9 cellular contexts compared by ENCODE assay signal in genomic region chr7:100890640-100891521, GRCh38. TPM values are rescaled to one million over a fixed set of nuclear protein-coding genes. Genes with fewer than 3 reads are reported as not detected.
DNase-seq lines count a peak whose midpoint lies in the region; ATAC-seq, FAIRE-seq and TF ChIP-seq lines count a peak whose summit lies in the region.
"Had no signal": no experiment of that assay in that cellular context is flagged by ENCODE, and none has a peak within 500 bp of the region (broad histone marks: within the 10 kb centered on the region; RNA-seq: fewer than 3 reads in every experiment).

No MANE protein-coding gene starts in this region.

- 13 to 16% methylated on average over 29 to 39 of the region's 43 CpGs for WGBS in testis, 2 donors

- H3K36me3 ChIP-seq in kidney epithelial cell (ENCODE audit: control insufficient read depth, insufficient read depth, low read length) (peaks cover 2% of the 10 kb centered on the region), testis (ENCODE audit: low read depth, missing control alignments) (no peaks in the 10 kb centered on the region)

- peaks cover 24% of the 10 kb centered on the region for H3K4me1 ChIP-seq in testis

- H3K27me3 ChIP-seq in kidney epithelial cell (ENCODE audit: control insufficient read depth, insufficient read depth, low read length): peaks cover 12% of the 10 kb centered on the region
- H3K27me3 ChIP-seq in testis: no peaks in the 10 kb centered on the region

- no peaks in the 10 kb centered on the region for H3K9me3 Mint-ChIP-seq in activated CD4-positive, alpha-beta T cell treated with anti-CD3 and anti-CD28 coated beads, Interleukin-2, amount 10 ng/mL, durations not matched to agents 24 days and 14 days
- H3K9me3 Mint-ChIP-seq in activated naive CD8-positive, alpha-beta T cell treated with anti-CD3 and anti-CD28 coated beads, Interleukin-2, amount 50 U/mL, for 24 hours: no peaks in the 10 kb centered on the region

- TF ChIP-seq CTCF in kidney epithelial cell (IDR thresholded peaks at IDR 0.05; ENCODE audit: insufficient read depth, low read length, poor library complexity, severe bottlenecking): no peak
- TF ChIP-seq CTCF in testis (IDR thresholded peaks at IDR 0.05): no peak

- peaks cover 34% of the 10 kb centered on the region for H3K27me3 Mint-ChIP-seq in activated CD4-positive, alpha-beta T cell treated with anti-CD3 and anti-CD28 coated beads, Interleukin-2, amount 10 ng/mL, durations not matched to agents 24 days and 14 days
- H3K27me3 Mint-ChIP-seq in activated naive CD8-positive, alpha-beta T cell treated with anti-CD3 and anti-CD28 coated beads, Interleukin-2, amount 50 U/mL, for 24 hours: peaks cover 30% of the 10 kb centered on the region

- peaks cover 30% of the 10 kb centered on the region for H3K36me3 Mint-ChIP-seq in activated CD4-positive, alpha-beta T cell treated with anti-CD3 and anti-CD28 coated beads, Interleukin-2, amount 10 ng/mL, durations not matched to agents 24 days and 14 days (ENCODE audit: low read depth)
- peaks cover 29% of the 10 kb centered on the region for H3K36me3 Mint-ChIP-seq in activated naive CD8-positive, alpha-beta T cell treated with anti-CD3 and anti-CD28 coated beads, Interleukin-2, amount 50 U/mL, for 24 hours (ENCODE audit: low read depth)

- H3K4me1 Mint-ChIP-seq in activated CD4-positive, alpha-beta T cell treated with anti-CD3 and anti-CD28 coated beads, Interleukin-2, amount 10 ng/mL, durations not matched to agents 24 days and 14 days: peaks cover 38% of the 10 kb centered on the region
- H3K4me1 Mint-ChIP-seq in activated naive CD8-positive, alpha-beta T cell treated with anti-CD3 and anti-CD28 coated beads, Interleukin-2, amount 50 U/mL, for 24 hours: peaks cover 43% of the 10 kb centered on the region

- no peak for TF ChIP-seq POLR2A in testis (IDR thresholded peaks at IDR 0.05)
- no peak for TF ChIP-seq POLR2A in H54 (IDR thresholded peaks at IDR 0.05; ENCODE audit: low read depth, low read length)

- intact Hi-C loops in activated CD4-positive, alpha-beta T cell treated with anti-CD3 and anti-CD28 coated beads, Interleukin-2, amount 10 ng/mL, durations not matched to agents 24 days and 14 days (cut with micrococcal nuclease): loop anchor here (5.0 kb wide), 1 partner anchor 276 kb away; the partner anchor contains the start of gene VGF
- intact Hi-C loops in testis (cut with DNase I; ENCODE audit: low total_unique reads): no loop called here

- peak; percentile 66 for DNase-seq in activated CD4-positive, alpha-beta T cell treated with anti-CD3 and anti-CD28 coated beads, Interleukin-2, amount 10 ng/mL, durations not matched to agents 24 days and 14 days
- DNase-seq in activated CD4-positive, alpha-beta T cell treated with anti-CD3 and anti-CD28 coated beads, Interleukin-2, amount 50 U/mL, for 48 hours: no peak
- DNase-seq in activated naive CD8-positive, alpha-beta T cell treated with anti-CD3 and anti-CD28 coated beads, Interleukin-2, amount 50 U/mL, for 24 hours: no peak
- DNase-seq in kidney epithelial cell (ENCODE audit: low read depth) (no peak), testis (no peak), H54 (ENCODE audit: insufficient read length, low spot score) (no peak), NCI-H2029 treated with DMSO at 0.1 percent for 48 hours (lab: John Stamatoyannopoulos, UW) (no peak), NCI-H2081 treated with DMSO at 0.1 percent for 48 hours (lab: John Stamatoyannopoulos, UW) (no peak)

- FAIRE-seq in H54 (lab: Jason Lieb, UNC): no peak
- FAIRE-seq: colon had no signal

- ATAC-seq in activated naive CD8-positive, alpha-beta T cell treated with anti-CD3 and anti-CD28 coated beads, Interleukin-2, amount 50 U/mL, for 24 hours: no peak

- H3K9me3 ChIP-seq in testis: no peaks in the 10 kb centered on the region

- H3K4me3 ChIP-seq in kidney epithelial cell (ENCODE audit: low read depth, low read length) (peak overlapping the region; percentile 41), testis (peak overlapping the region in 1 of 2 donors; percentile 75)

- H3K27ac Mint-ChIP-seq in activated CD4-positive, alpha-beta T cell treated with anti-CD3 and anti-CD28 coated beads, Interleukin-2, amount 10 ng/mL, durations not matched to agents 24 days and 14 days: peak overlapping the region; percentile 77
- peak overlapping the region; percentile 51 for H3K27ac Mint-ChIP-seq in activated naive CD8-positive, alpha-beta T cell treated with anti-CD3 and anti-CD28 coated beads, Interleukin-2, amount 50 U/mL, for 24 hours

- peak overlapping the region; percentile 84 for H3K27ac ChIP-seq in testis

- peak overlapping the region; percentile 83 for H3K4me3 Mint-ChIP-seq in activated CD4-positive, alpha-beta T cell treated with anti-CD3 and anti-CD28 coated beads, Interleukin-2, amount 10 ng/mL, durations not matched to agents 24 days and 14 days
- peak overlapping the region; percentile 82 for H3K4me3 Mint-ChIP-seq in activated naive CD8-positive, alpha-beta T cell treated with anti-CD3 and anti-CD28 coated beads, Interleukin-2, amount 50 U/mL, for 24 hours

RNA-seq across cellular contexts. Expression of gene UFSP1, which starts 1.4 kb away (rescaled TPM):
- 4.5 TPM in 2 replicates for total RNA-seq in activated CD4-positive, alpha-beta T cell treated with anti-CD3 and anti-CD28 coated beads, Interleukin-2, amount 10 ng/mL, durations not matched to agents 24 days and 14 days
- 1.6 and 4.3 TPM in 2 replicates for total RNA-seq in kidney epithelial cell
- 1 to 10 TPM; 3.0 to 4.2 TPM for total RNA-seq in testis
- polyA plus RNA-seq in testis (ENCODE audit: insufficient read depth, low read depth, low replicate concordance): 1.3 TPM

RNA-seq across cellular contexts. Expression of gene ACHE, which starts 4.8 kb away (rescaled TPM):
- not detected in 2 replicates for total RNA-seq in activated CD4-positive, alpha-beta T cell treated with anti-CD3 and anti-CD28 coated beads, Interleukin-2, amount 10 ng/mL, durations not matched to agents 24 days and 14 days
- total RNA-seq in kidney epithelial cell (1.3 and 6.4 TPM in 2 replicates), testis (10 to 100 TPM in 1 of 2 donors, 1 to 10 TPM in 1; 9.8 to 10.5 TPM)
- polyA plus RNA-seq in testis (ENCODE audit: insufficient read depth, low read depth, low replicate concordance): 5.1 TPM

RNA-seq across cellular contexts. Expression of gene SRRT, which starts 16.0 kb away (rescaled TPM):
- total RNA-seq in activated CD4-positive, alpha-beta T cell treated with anti-CD3 and anti-CD28 coated beads, Interleukin-2, amount 10 ng/mL, durations not matched to agents 24 days and 14 days: 300 and 318 TPM in 2 replicates
- total RNA-seq in kidney epithelial cell (65.9 and 67.9 TPM in 2 replicates), testis (100 to 1,000 TPM; 255 to 291 TPM)
- polyA plus RNA-seq in testis (ENCODE audit: insufficient read depth, low read depth, low replicate concordance): 389 TPM

RNA-seq across cellular contexts. Expression of gene TRIP6, which starts 23.7 kb away (rescaled TPM):
- total RNA-seq in activated CD4-positive, alpha-beta T cell treated with anti-CD3 and anti-CD28 coated beads, Interleukin-2, amount 10 ng/mL, durations not matched to agents 24 days and 14 days: 42.7 and 47.6 TPM in 2 replicates
- total RNA-seq in kidney epithelial cell (113 and 114 TPM in 2 replicates), testis (10 to 100 TPM; 46.8 to 99.6 TPM)
- 49.8 TPM for polyA plus RNA-seq in testis (ENCODE audit: insufficient read depth, low read depth, low replicate concordance)

RNA-seq across cellular contexts. Expression of gene SLC12A9, which starts 38.4 kb away (rescaled TPM):
- 37.3 and 41.2 TPM in 2 replicates for total RNA-seq in activated CD4-positive, alpha-beta T cell treated with anti-CD3 and anti-CD28 coated beads, Interleukin-2, amount 10 ng/mL, durations not matched to agents 24 days and 14 days
- 15.7 and 18.3 TPM in 2 replicates for total RNA-seq in kidney epithelial cell
- total RNA-seq in testis: 10 to 100 TPM; 13.8 to 18.9 TPM
- polyA plus RNA-seq in testis (ENCODE audit: insufficient read depth, low read depth, low replicate concordance): 12.8 TPM
